In genomic region chr1:70675737-70676156, GRCh38 we compare ENCODE assay signal across 1 cellular context.
TF ChIP-seq lines count a peak whose summit lies in the region.

No MANE protein-coding gene starts in this region.

TF ChIP-seq in K562, 482 proteins besides CTCF, POLR2A, EP300 and RAD21 (continued from another document and continues in another):
- TF ChIP-seq ZBTB49 (CRISPR knock-in tag; IDR thresholded peaks at IDR 0.05; ENCODE audit: borderline replicate concordance) (no peak), FIP1L1 (IDR thresholded peaks at IDR 0.05; ENCODE audit: low read depth, low read length, poor library complexity, severe bottlenecking) (no peak), RB1 (IDR thresholded peaks at IDR 0.05; ENCODE audit: low read depth) (0 out of 2 replicates have a peak, but pooled peaks have one; percentile 42), RBM15 (IDR thresholded peaks at IDR 0.05; ENCODE audit: insufficient read depth, low read length) (no peak), PHF8 (IDR thresholded peaks at IDR 0.05; ENCODE audit: borderline replicate concordance, low read length) (no peak), KLF6 (CRISPR knock-in tag; IDR thresholded peaks at IDR 0.05; ENCODE audit: borderline replicate concordance) (no peak), WHSC1 (IDR thresholded peaks at IDR 0.05; ENCODE audit: low read length) (no peak), CCNT2 (IDR thresholded peaks at IDR 0.05; ENCODE audit: borderline replicate concordance, extremely low read depth, insufficient read length, low read depth, low read length) (peak; percentile 89), ZNF764 (CRISPR knock-in tag; IDR thresholded peaks at IDR 0.05; ENCODE audit: low read depth) (no peak), NCOA6 (IDR thresholded peaks at IDR 0.05) (0 out of 2 replicates have a peak, but pooled peaks have one; percentile 50), PHF21A (IDR thresholded peaks at IDR 0.05; ENCODE audit: borderline replicate concordance, low read depth) (peak; percentile 79; the same call in 1 of the 2 replicates), KLF16 (IDR thresholded peaks at IDR 0.05) (peak; percentile 96), POLR2B (IDR thresholded peaks at IDR 0.05; ENCODE audit: low read depth, partially characterized antibody) (no peak), ZNF239 (CRISPR knock-in tag; IDR thresholded peaks at IDR 0.05) (no peak), HBP1 (CRISPR knock-in tag; IDR thresholded peaks at IDR 0.05) (peak; percentile 25; the same call in 1 of the 2 replicates), ZBED1 (IDR thresholded peaks at IDR 0.05) (0 out of 2 replicates have a peak, but pooled peaks have one; percentile 49), ZNF224 (CRISPR knock-in tag; IDR thresholded peaks at IDR 0.05) (no peak), SRF (CRISPR knock-in tag; IDR thresholded peaks at IDR 0.05) (peak in 1 of 2 experiments; percentile 70; a peak in 1 of 4 replicates), BRF1 (IDR thresholded peaks at IDR 0.05; ENCODE audit: borderline replicate concordance, extremely low read depth, insufficient read length) (no peak), PRDM10 (IDR thresholded peaks at IDR 0.05; ENCODE audit: partially characterized antibody) (peak; percentile 76), CTBP1 (IDR thresholded peaks at IDR 0.05; ENCODE audit: borderline replicate concordance) (peak; percentile 66), ZNF696 (CRISPR knock-in tag; conservative IDR thresholded peaks at IDR 0.05) (no peak), POLR2G (IDR thresholded peaks at IDR 0.05; ENCODE audit: low read depth, low read length) (no peak), PPARD (CRISPR knock-in tag; IDR thresholded peaks at IDR 0.05) (no peak), SRSF7 (optimal IDR thresholded peaks at IDR 0.05; ENCODE audit: low read depth, low read length) (no peak), POLR3G (IDR thresholded peaks at IDR 0.05; ENCODE audit: extremely low read depth, insufficient read length, insufficient replicate concordance) (no peak), ZZZ3 (IDR thresholded peaks at IDR 0.05) (no peak), SNRNP70 (optimal IDR thresholded peaks at IDR 0.05; ENCODE audit: low read depth, low read length) (no peak), HEY1 (CRISPR knock-in tag; IDR thresholded peaks at IDR 0.05; ENCODE audit: borderline replicate concordance) (no peak), FOXO4 (CRISPR knock-in tag; IDR thresholded peaks at IDR 0.05) (no peak), SP2 (IDR thresholded peaks at IDR 0.05; ENCODE audit: extremely low read depth, low read depth, low read length, poor library complexity, severe bottlenecking) (no peak), THRAP3 (IDR thresholded peaks at IDR 0.05; ENCODE audit: borderline replicate concordance) (no peak), ZKSCAN3 (CRISPR knock-in tag; IDR thresholded peaks at IDR 0.05) (no peak), ARID2 (IDR thresholded peaks at IDR 0.05) (no peak), POLR3A (IDR thresholded peaks at IDR 0.05; ENCODE audit: borderline replicate concordance, extremely low read depth, insufficient read depth, insufficient read length) (no peak), SMC3 (conservative IDR thresholded peaks at IDR 0.05; ENCODE audit: insufficient read depth, low read depth, low read length) (no peak), RNF2 (IDR thresholded peaks at IDR 0.05) (peak; percentile 96), NR1H2 (CRISPR knock-in tag; IDR thresholded peaks at IDR 0.05) (no peak), HMG20A (CRISPR knock-in tag; conservative IDR thresholded peaks at IDR 0.05) (no peak), SRSF1 (IDR thresholded peaks at IDR 0.05; ENCODE audit: low read depth, low read length) (no peak), HNRNPK (IDR thresholded peaks at IDR 0.05; ENCODE audit: low read depth, low read length, poor library complexity, severe bottlenecking) (no peak)
- TF ChIP-seq, protein P1, sequence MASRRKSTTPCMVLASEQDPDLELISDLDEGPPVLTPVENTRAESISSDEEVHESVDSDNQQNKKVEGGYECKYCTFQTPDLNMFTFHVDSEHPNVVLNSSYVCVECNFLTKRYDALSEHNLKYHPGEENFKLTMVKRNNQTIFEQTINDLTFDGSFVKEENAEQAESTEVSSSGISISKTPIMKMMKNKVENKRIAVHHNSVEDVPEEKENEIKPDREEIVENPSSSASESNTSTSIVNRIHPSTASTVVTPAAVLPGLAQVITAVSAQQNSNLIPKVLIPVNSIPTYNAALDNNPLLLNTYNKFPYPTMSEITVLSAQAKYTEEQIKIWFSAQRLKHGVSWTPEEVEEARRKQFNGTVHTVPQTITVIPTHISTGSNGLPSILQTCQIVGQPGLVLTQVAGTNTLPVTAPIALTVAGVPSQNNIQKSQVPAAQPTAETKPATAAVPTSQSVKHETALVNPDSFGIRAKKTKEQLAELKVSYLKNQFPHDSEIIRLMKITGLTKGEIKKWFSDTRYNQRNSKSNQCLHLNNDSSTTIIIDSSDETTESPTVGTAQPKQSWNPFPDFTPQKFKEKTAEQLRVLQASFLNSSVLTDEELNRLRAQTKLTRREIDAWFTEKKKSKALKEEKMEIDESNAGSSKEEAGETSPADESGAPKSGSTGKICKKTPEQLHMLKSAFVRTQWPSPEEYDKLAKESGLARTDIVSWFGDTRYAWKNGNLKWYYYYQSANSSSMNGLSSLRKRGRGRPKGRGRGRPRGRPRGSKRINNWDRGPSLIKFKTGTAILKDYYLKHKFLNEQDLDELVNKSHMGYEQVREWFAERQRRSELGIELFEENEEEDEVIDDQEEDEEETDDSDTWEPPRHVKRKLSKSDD (conservative IDR thresholded peaks at IDR 0.05; ENCODE audit: low read length), result no peak
- TF ChIP-seq, protein P2, sequence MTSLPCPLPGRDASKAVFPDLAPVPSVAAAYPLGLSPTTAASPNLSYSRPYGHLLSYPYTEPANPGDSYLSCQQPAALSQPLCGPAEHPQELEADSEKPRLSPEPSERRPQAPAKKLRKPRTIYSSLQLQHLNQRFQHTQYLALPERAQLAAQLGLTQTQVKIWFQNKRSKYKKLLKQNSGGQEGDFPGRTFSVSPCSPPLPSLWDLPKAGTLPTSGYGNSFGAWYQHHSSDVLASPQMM (CRISPR knock-in tag; IDR thresholded peaks at IDR 0.05), result no peak
- TF ChIP-seq, protein P3, sequence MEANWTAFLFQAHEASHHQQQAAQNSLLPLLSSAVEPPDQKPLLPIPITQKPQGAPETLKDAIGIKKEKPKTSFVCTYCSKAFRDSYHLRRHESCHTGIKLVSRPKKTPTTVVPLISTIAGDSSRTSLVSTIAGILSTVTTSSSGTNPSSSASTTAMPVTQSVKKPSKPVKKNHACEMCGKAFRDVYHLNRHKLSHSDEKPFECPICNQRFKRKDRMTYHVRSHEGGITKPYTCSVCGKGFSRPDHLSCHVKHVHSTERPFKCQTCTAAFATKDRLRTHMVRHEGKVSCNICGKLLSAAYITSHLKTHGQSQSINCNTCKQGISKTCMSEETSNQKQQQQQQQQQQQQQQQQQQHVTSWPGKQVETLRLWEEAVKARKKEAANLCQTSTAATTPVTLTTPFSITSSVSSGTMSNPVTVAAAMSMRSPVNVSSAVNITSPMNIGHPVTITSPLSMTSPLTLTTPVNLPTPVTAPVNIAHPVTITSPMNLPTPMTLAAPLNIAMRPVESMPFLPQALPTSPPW (CRISPR knock-in tag; IDR thresholded peaks at IDR 0.05), result peak; percentile 79
- TF ChIP-seq, protein P4, sequence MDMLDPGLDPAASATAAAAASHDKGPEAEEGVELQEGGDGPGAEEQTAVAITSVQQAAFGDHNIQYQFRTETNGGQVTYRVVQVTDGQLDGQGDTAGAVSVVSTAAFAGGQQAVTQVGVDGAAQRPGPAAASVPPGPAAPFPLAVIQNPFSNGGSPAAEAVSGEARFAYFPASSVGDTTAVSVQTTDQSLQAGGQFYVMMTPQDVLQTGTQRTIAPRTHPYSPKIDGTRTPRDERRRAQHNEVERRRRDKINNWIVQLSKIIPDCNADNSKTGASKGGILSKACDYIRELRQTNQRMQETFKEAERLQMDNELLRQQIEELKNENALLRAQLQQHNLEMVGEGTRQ (CRISPR knock-in tag; IDR thresholded peaks at IDR 0.05), result no peak
- TF ChIP-seq, protein P5, sequence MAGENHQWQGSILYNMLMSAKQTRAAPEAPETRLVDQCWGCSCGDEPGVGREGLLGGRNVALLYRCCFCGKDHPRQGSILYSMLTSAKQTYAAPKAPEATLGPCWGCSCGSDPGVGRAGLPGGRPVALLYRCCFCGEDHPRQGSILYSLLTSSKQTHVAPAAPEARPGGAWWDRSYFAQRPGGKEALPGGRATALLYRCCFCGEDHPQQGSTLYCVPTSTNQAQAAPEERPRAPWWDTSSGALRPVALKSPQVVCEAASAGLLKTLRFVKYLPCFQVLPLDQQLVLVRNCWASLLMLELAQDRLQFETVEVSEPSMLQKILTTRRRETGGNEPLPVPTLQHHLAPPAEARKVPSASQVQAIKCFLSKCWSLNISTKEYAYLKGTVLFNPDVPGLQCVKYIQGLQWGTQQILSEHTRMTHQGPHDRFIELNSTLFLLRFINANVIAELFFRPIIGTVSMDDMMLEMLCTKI (IDR thresholded peaks at IDR 0.05; ENCODE audit: partially characterized antibody), result no peak
- TF ChIP-seq, protein P6, sequence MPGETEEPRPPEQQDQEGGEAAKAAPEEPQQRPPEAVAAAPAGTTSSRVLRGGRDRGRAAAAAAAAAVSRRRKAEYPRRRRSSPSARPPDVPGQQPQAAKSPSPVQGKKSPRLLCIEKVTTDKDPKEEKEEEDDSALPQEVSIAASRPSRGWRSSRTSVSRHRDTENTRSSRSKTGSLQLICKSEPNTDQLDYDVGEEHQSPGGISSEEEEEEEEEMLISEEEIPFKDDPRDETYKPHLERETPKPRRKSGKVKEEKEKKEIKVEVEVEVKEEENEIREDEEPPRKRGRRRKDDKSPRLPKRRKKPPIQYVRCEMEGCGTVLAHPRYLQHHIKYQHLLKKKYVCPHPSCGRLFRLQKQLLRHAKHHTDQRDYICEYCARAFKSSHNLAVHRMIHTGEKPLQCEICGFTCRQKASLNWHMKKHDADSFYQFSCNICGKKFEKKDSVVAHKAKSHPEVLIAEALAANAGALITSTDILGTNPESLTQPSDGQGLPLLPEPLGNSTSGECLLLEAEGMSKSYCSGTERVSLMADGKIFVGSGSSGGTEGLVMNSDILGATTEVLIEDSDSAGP (CRISPR knock-in tag; IDR thresholded peaks at IDR 0.05), result no peak
- TF ChIP-seq, protein P7, sequence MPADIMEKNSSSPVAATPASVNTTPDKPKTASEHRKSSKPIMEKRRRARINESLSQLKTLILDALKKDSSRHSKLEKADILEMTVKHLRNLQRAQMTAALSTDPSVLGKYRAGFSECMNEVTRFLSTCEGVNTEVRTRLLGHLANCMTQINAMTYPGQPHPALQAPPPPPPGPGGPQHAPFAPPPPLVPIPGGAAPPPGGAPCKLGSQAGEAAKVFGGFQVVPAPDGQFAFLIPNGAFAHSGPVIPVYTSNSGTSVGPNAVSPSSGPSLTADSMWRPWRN (IDR thresholded peaks at IDR 0.05; ENCODE audit: low read depth), result peak; percentile 81
